In genomic region chr4:169005453-169006099, GRCh38 we compare ENCODE assay signal across 12 cellular contexts. TPM values are rescaled to one million over a fixed set of nuclear protein-coding genes. Genes with fewer than 3 reads are reported as not detected.
DNase-seq lines count a peak whose midpoint lies in the region; ATAC-seq and TF ChIP-seq lines count a peak whose summit lies in the region.
"Had no signal": no experiment of that assay in that cellular context is flagged by ENCODE, and none has a peak within 500 bp of the region (broad histone marks: within the 10 kb centered on the region; RNA-seq: fewer than 3 reads in every experiment).

No MANE protein-coding gene starts in this region.

- no peaks in the 10 kb centered on the region for H3K9me3 ChIP-seq in cardiac muscle cell (ENCODE audit: low read depth)
- H3K9me3 ChIP-seq in SK-N-MC (ENCODE audit: low read depth, low read length): no peaks in the 10 kb centered on the region
- no peaks in the 10 kb centered on the region for H3K9me3 ChIP-seq in upper lobe of right lung
- H3K9me3 ChIP-seq: left lung had no signal

- H3K4me1 ChIP-seq in cardiac muscle cell (ENCODE audit: low read depth) (peaks cover 31% of the 10 kb centered on the region), upper lobe of right lung (peaks cover 18% of the 10 kb centered on the region)

- TF ChIP-seq CTCF in cardiac muscle cell (IDR thresholded peaks at IDR 0.05; ENCODE audit: low read depth, low read length): peak; percentile 39
- TF ChIP-seq CTCF in glutamatergic neuron (IDR thresholded peaks at IDR 0.05; ENCODE audit: partially characterized antibody, unreplicated experiment): peak; percentile 47
- peak; percentile 23 for TF ChIP-seq CTCF in upper lobe of right lung (IDR thresholded peaks at IDR 0.05)

- H3K27me3 ChIP-seq in cardiac muscle cell (no peaks in the 10 kb centered on the region), upper lobe of right lung (no peaks in the 10 kb centered on the region)
- H3K27me3 ChIP-seq: left lung had no signal

- H3K36me3 Mint-ChIP-seq in glutamatergic neuron (ENCODE audit: unreplicated experiment): no peaks in the 10 kb centered on the region

- H3K36me3 ChIP-seq in cardiac muscle cell: peaks cover 8% of the 10 kb centered on the region
- peaks cover 58% of the 10 kb centered on the region for H3K36me3 ChIP-seq in SK-N-MC (ENCODE audit: insufficient read depth, low read length)
- peaks cover 38% of the 10 kb centered on the region for H3K36me3 ChIP-seq in upper lobe of right lung

- H3K27ac ChIP-seq in cardiac muscle cell: no peak overlapping the region
- H3K27ac ChIP-seq in SK-N-MC: peak overlapping the region; percentile 38; the same call in 1 of the 2 replicates
- no peak overlapping the region for H3K27ac ChIP-seq in upper lobe of right lung
- H3K27ac ChIP-seq: left lung had no signal

- H3K4me3 ChIP-seq in cardiac muscle cell: no peak overlapping the region
- 0 out of 2 replicates have a peak overlapping the region, but pooled peaks have one; percentile 54 for H3K4me3 ChIP-seq in SK-N-MC
- no peak overlapping the region for H3K4me3 ChIP-seq in upper lobe of right lung
- H3K4me3 ChIP-seq: left lung had no signal

- intact Hi-C loops in Right ventricle myocardium inferior (cut with DNase I) (loop anchor here (10.0 kb wide), 1 partner anchor 821 kb away; no protein-coding TSS in a partner anchor), upper lobe of right lung (cut with DNase I) (no loop called here)

- H3K27me3 Mint-ChIP-seq in glutamatergic neuron (ENCODE audit: unreplicated experiment): peaks cover 4% of the 10 kb centered on the region

- H3K9me3 Mint-ChIP-seq in glutamatergic neuron (ENCODE audit: unreplicated experiment): peaks cover 1% of the 10 kb centered on the region

- DNase-seq in cardiac muscle cell (ENCODE audit: low read depth in 1 of 2, low spot score in 1 of 2): peak in 1 of 2 donors; percentile 35
- no peak for DNase-seq in Right ventricle myocardium inferior (ENCODE audit: missing footprints)
- DNase-seq in SK-N-MC (ENCODE audit: low read depth, low spot score): no peak
- DNase-seq in glutamatergic neuron: no peak
- no peak for DNase-seq in upper lobe of right lung
- DNase-seq in stimulated activated CD4-positive, alpha-beta T cell treated with anti-CD3 and anti-CD28 coated beads, Interleukin-12 subunit alpha, Interleukin-12 subunit beta, amount 100 ng/mL, for 4 hours: no peak
- DNase-seq: COR-L47; left lung; NCI-H748 treated with DMSO at 0.1 percent for 48 hours; stimulated activated CD4-positive, alpha-beta T cell treated with anti-CD3 and anti-CD28 coated beads, Interleukin-4, amount 100 ng/mL, for 4 hours had no signal

- H3K4me3 Mint-ChIP-seq in glutamatergic neuron (ENCODE audit: unreplicated experiment): peak overlapping the region; percentile 9

- peak overlapping the region; percentile 11 for H3K9ac ChIP-seq in SK-N-MC (ENCODE audit: insufficient read length)

- H3K4me1 Mint-ChIP-seq in glutamatergic neuron (ENCODE audit: low read depth, unreplicated experiment): peaks cover 7% of the 10 kb centered on the region

- H3K27ac Mint-ChIP-seq in glutamatergic neuron (ENCODE audit: unreplicated experiment): no peak overlapping the region

- ATAC-seq in Right ventricle myocardium inferior (no peak), upper lobe of right lung (no peak), HG03196 (IDR thresholded peaks at IDR 0.05; ENCODE audit: unreplicated experiment) (no peak), GM18858 (IDR thresholded peaks at IDR 0.05; ENCODE audit: unreplicated experiment) (no peak)
- ATAC-seq: left lung had no signal

RNA-seq across cellular contexts. Expression of gene CBR4, which starts 4.5 kb away (rescaled TPM):
- total RNA-seq in cardiac muscle cell: 21.8 and 22.4 TPM in 2 replicates
- polyA plus RNA-seq in cardiac muscle cell: 28.3 and 34.6 TPM in 2 replicates
- 19.4 TPM for total RNA-seq in Right ventricle myocardium inferior
- 59.1 TPM for total RNA-seq in glutamatergic neuron (ENCODE audit: unreplicated experiment)
- total RNA-seq in upper lobe of right lung: 13.6 TPM
